27 cellular contexts compared by ENCODE assay signal in genomic region chr3:102194001-102194400, GRCh38.
DNase-seq lines count a peak whose midpoint lies in the region; ATAC-seq, FAIRE-seq and TF ChIP-seq lines count a peak whose summit lies in the region.
"Had no signal": no experiment of that assay in that cellular context is flagged by ENCODE, and none has a peak within 500 bp of the region (broad histone marks: within the 10 kb centered on the region; RNA-seq: fewer than 3 reads in every experiment).

No MANE protein-coding gene starts in this region.

- TF ChIP-seq POLR2A in thyroid gland (IDR thresholded peaks at IDR 0.05) = no peak

- no peaks in the 10 kb centered on the region for H3K36me3 ChIP-seq in PC-3 (ENCODE audit: low read depth, low read length)
- H3K36me3 ChIP-seq in keratinocyte (ENCODE audit: control insufficient read depth in 2 of 2, extremely low read depth in 1 of 2, insufficient read depth in 2 of 2, low read length in 2 of 2) = no peaks in the 10 kb centered on the region
- H3K36me3 ChIP-seq in thyroid gland = no peaks in the 10 kb centered on the region

- H3K27me3 ChIP-seq in PC-3 (ENCODE audit: low read length) (no peaks in the 10 kb centered on the region), keratinocyte (ENCODE audit: control insufficient read depth, extremely low read depth, insufficient read depth, low read length) (no peaks in the 10 kb centered on the region), thyroid gland (no peaks in the 10 kb centered on the region)

- no peak for TF ChIP-seq CTCF in PC-3 (conservative IDR thresholded peaks at IDR 0.05; ENCODE audit: low read depth, low read length)
- TF ChIP-seq CTCF in keratinocyte (optimal IDR thresholded peaks at IDR 0.05 in 1 of 3, IDR thresholded peaks at IDR 0.05 in 1 of 3, conservative IDR thresholded peaks at IDR 0.05 in 1 of 3; ENCODE audit: extremely low read depth in 1 of 3, insufficient read depth in 2 of 3, low read length in 3 of 3) = no peak
- TF ChIP-seq CTCF in thyroid gland (IDR thresholded peaks at IDR 0.05) = no peak

- intact Hi-C loops in PC-3 (cut with micrococcal nuclease) = no loop called here
- intact Hi-C loops in thyroid gland (cut with DNase I) = no loop called here
- intact Hi-C loops in posterior cingulate gyrus (cut with DNase I) = no loop called here

- POLR2A ChIA-PET in HEK293T (lab: Yijun Ruan, JAX) (no interaction called here), PC-3 (lab: Charles Lee; ENCODE audit: unreplicated experiment) (no interaction called here)

- H2AFZ ChIP-seq in PC-3 (ENCODE audit: low read length) (no peak overlapping the region), keratinocyte (ENCODE audit: control insufficient read depth, low read length) (no peak overlapping the region)
- H2AFZ ChIP-seq: GM23248 had no signal

- no peaks in the 10 kb centered on the region for H3K9me1 ChIP-seq in keratinocyte (ENCODE audit: control insufficient read depth, extremely low read depth, insufficient read depth, low read length)

- no peak for ATAC-seq in PC-3
- ATAC-seq in HG03457 (IDR thresholded peaks at IDR 0.05; ENCODE audit: unreplicated experiment) = no peak
- ATAC-seq: CD8-positive, alpha-beta T cell had no signal

- CTCF ChIA-PET in HEK293T (lab: Yijun Ruan, JAX) (interaction anchor here (1.0 kb wide), 1 partner anchor 13 kb away, joined by 3 read pairs; no protein-coding TSS in a partner anchor), PC-3 (lab: Charles Lee) (no interaction called here)

- BruUV-seq in PC-3 (replicated peaks; lab: Mats Ljungman, UMichigan) = no TSS peak

- H3K79me2 ChIP-seq in PC-3 (ENCODE audit: low read length) (no peaks in the 10 kb centered on the region), keratinocyte (ENCODE audit: control insufficient read depth, insufficient read depth, low read length) (no peaks in the 10 kb centered on the region)

- H4K20me1 ChIP-seq in PC-3 (ENCODE audit: low read length) = no peaks in the 10 kb centered on the region
- H4K20me1 ChIP-seq in keratinocyte (ENCODE audit: control insufficient read depth, extremely low read depth, insufficient read depth, low read length) = no peaks in the 10 kb centered on the region

- peak; percentile 69 for FAIRE-seq in keratinocyte (lab: Jason Lieb, UNC)
- FAIRE-seq: GM12878 had no signal

- H3K27ac ChIP-seq in PC-3 (ENCODE audit: low read length) = peak overlapping the region; percentile 79
- H3K27ac ChIP-seq in keratinocyte (ENCODE audit: control insufficient read depth, insufficient read depth, low read length) = peak overlapping the region; percentile 96
- peak overlapping the region; percentile 88 to 95 (median 91) for H3K27ac ChIP-seq in thyroid gland
- H3K27ac ChIP-seq: C4-2B, GM23248, KMS-11 had no signal

- H3F3A ChIP-seq in PC-3 (ENCODE audit: low read length, unreplicated experiment) = no peaks in the 10 kb centered on the region

- peaks cover 51% of the 10 kb centered on the region for H3K4me1 ChIP-seq in PC-3 (ENCODE audit: insufficient read depth, low read length)
- H3K4me1 ChIP-seq in keratinocyte (ENCODE audit: control insufficient read depth, extremely low read depth, insufficient read depth, low read length) = peaks cover 77% of the 10 kb centered on the region
- peaks cover 52 to 61% of the 10 kb centered on the region in 2 donors for H3K4me1 ChIP-seq in thyroid gland

- dilution Hi-C loops in keratinocyte (cut with MboI; ENCODE audit: extremely low pct_ligation_motif_present, low sequenced_read_pairs) = no loop called here

- peak overlapping the region; percentile 10; the same call in 1 of the 2 replicates for H3K9ac ChIP-seq in PC-3 (ENCODE audit: low read length)
- H3K9ac ChIP-seq in keratinocyte (ENCODE audit: control insufficient read depth, extremely low read depth, insufficient read depth, low read length) = no peak overlapping the region
- H3K9ac ChIP-seq: GM23248, KMS-11 had no signal

- H3K9me3 ChIP-seq in PC-3 (ENCODE audit: low read length) (no peaks in the 10 kb centered on the region), keratinocyte (ENCODE audit: control insufficient read depth, low read depth, low read length) (no peaks in the 10 kb centered on the region), thyroid gland (no peaks in the 10 kb centered on the region)
- H3K9me3 ChIP-seq: Caco-2 had no signal

- no peak overlapping the region for H3K4me3 ChIP-seq in PC-3 (ENCODE audit: low read length)
- no peak overlapping the region for H3K4me3 ChIP-seq in keratinocyte (ENCODE audit: control insufficient read depth in 2 of 3, extremely low read depth in 1 of 3, insufficient read depth in 2 of 3, low read depth in 1 of 3, low read length in 3 of 3)
- H3K4me3 ChIP-seq in thyroid gland (replicated peaks in 1 of 3) = no peak overlapping the region
- H3K4me3 ChIP-seq: GM12878, GM23248 had no signal

- H3K4me2 ChIP-seq in PC-3 (ENCODE audit: low read length) (no peak overlapping the region), keratinocyte (ENCODE audit: control insufficient read depth, extremely low read depth, insufficient read depth, low read depth, low read length) (no peak overlapping the region)
- H3K4me2 ChIP-seq: KMS-11 had no signal

- 92% methylated on average over 5 of the region's 5 CpGs for WGBS in thyroid gland, 2 donors

- no peaks in the 10 kb centered on the region for H3K9me2 ChIP-seq in PC-3 (replicated peaks; ENCODE audit: low read length)

- DNase-seq in HEK293T (ENCODE audit: extremely low spot score) = peak; percentile 19
- no peak for DNase-seq in PC-3
- DNase-seq in keratinocyte (ENCODE audit: low read depth, low spot score) = no peak
- DNase-seq in thyroid gland = no peak
- DNase-seq in NCI-H2107 (lab: John Stamatoyannopoulos, UW) = no peak
- DNase-seq in posterior cingulate gyrus = no peak
- DNase-seq: Caco-2; CD8-positive, alpha-beta T cell; DMS 273 treated with DMSO at 0.1 percent for 48 hours; DMS79; EL; GDM1; GM23248; H7; HFFc6; NCI-H1048; NCI-H1417; NCI-H1694 treated with DMSO at 0.1 percent for 48 hours; NCI-H2081 treated with DMSO at 0.1 percent for 48 hours; NCI-H524; NCI-H774; RPMI8226; SHP77 treated with DMSO at 0.1 percent for 48 hours had no signal

TF ChIP-seq in HEK293T, 16 proteins besides CTCF, POLR2A, EP300 and RAD21:
- TF ChIP-seq ELF4 (IDR thresholded peaks at IDR 0.05) (no peak), ARNT (IDR thresholded peaks at IDR 0.05) (no peak), PKNOX1 (IDR thresholded peaks at IDR 0.05) (peak; percentile 86), FOXM1 (IDR thresholded peaks at IDR 0.05; ENCODE audit: borderline replicate concordance) (no peak), TARDBP (IDR thresholded peaks at IDR 0.05) (no peak)
